In genomic region chr2:61144697-61145268, GRCh38 we compare ENCODE assay signal across 1 cellular context.
TF ChIP-seq lines count a peak whose summit lies in the region.

No MANE protein-coding gene starts in this region.

TF ChIP-seq in HepG2, 621 proteins besides CTCF, POLR2A, EP300 and RAD21 (continued from another document and continues in another):
- 0 out of 2 replicates have a peak, but pooled peaks have one; percentile 58 for TF ChIP-seq ZNF275 (CRISPR knock-in tag; IDR thresholded peaks at IDR 0.05; ENCODE audit: borderline replicate concordance)
- no peak for TF ChIP-seq TCF7 (IDR thresholded peaks at IDR 0.05; ENCODE audit: low read depth)
- TF ChIP-seq KLF11 (CRISPR knock-in tag; IDR thresholded peaks at IDR 0.05): peak; percentile 48; the same call in 1 of the 2 replicates
- no peak for TF ChIP-seq ZNF569 (CRISPR knock-in tag; IDR thresholded peaks at IDR 0.05; ENCODE audit: borderline replicate concordance)
- TF ChIP-seq NCOA1 (CRISPR knock-in tag; IDR thresholded peaks at IDR 0.05): no peak
- TF ChIP-seq YEATS4 (CRISPR knock-in tag; IDR thresholded peaks at IDR 0.05; ENCODE audit: borderline replicate concordance): peak; percentile 74
- TF ChIP-seq MXD3 (CRISPR knock-in tag; IDR thresholded peaks at IDR 0.05): no peak
- TF ChIP-seq THAP8 (CRISPR knock-in tag; IDR thresholded peaks at IDR 0.05; ENCODE audit: borderline replicate concordance): no peak
- peak; percentile 62; the same call in 1 of the 2 replicates for TF ChIP-seq ZNF331 (CRISPR knock-in tag; IDR thresholded peaks at IDR 0.05)
- 0 out of 2 replicates have a peak, but pooled peaks have one; percentile 40 for TF ChIP-seq ARHGAP35 (CRISPR knock-in tag; IDR thresholded peaks at IDR 0.05; ENCODE audit: borderline replicate concordance)
- TF ChIP-seq ZNF670 (CRISPR knock-in tag; IDR thresholded peaks at IDR 0.05; ENCODE audit: borderline replicate concordance): peak; percentile 38; the same call in 1 of the 2 replicates
- TF ChIP-seq ZNF605 (CRISPR knock-in tag; IDR thresholded peaks at IDR 0.05): peak; percentile 15; the same call in 1 of the 2 replicates
- TF ChIP-seq ZNF777 (CRISPR knock-in tag; IDR thresholded peaks at IDR 0.05): peak; percentile 75
- peak; percentile 32; the same call in 1 of the 2 replicates for TF ChIP-seq ZNF784 (CRISPR knock-in tag; IDR thresholded peaks at IDR 0.05; ENCODE audit: borderline replicate concordance)
- peak; percentile 54 for TF ChIP-seq NCOA2 (CRISPR knock-in tag; IDR thresholded peaks at IDR 0.05)
- TF ChIP-seq MYC (CRISPR knock-in tag; IDR thresholded peaks at IDR 0.05; ENCODE audit: borderline replicate concordance): peak; percentile 60; the same call in 1 of the 2 replicates
- TF ChIP-seq RCOR2 (CRISPR knock-in tag; IDR thresholded peaks at IDR 0.05): peak; percentile 50; the same call in 1 of the 2 replicates
- TF ChIP-seq RFX5 (IDR thresholded peaks at IDR 0.05; ENCODE audit: low read depth, low read length): no peak
- 0 out of 2 replicates have a peak, but pooled peaks have one; percentile 25 for TF ChIP-seq RFX3 (CRISPR knock-in tag; IDR thresholded peaks at IDR 0.05)
- TF ChIP-seq TMF1 (CRISPR knock-in tag; IDR thresholded peaks at IDR 0.05; ENCODE audit: low read depth): no peak
- TF ChIP-seq TARDBP (CRISPR knock-in tag; IDR thresholded peaks at IDR 0.05): peak; percentile 58; the same call in 1 of the 2 replicates
- TF ChIP-seq SMAD3 (CRISPR knock-in tag; IDR thresholded peaks at IDR 0.05): peak; percentile 68; the same call in 1 of the 2 replicates
- peak; percentile 17; the same call in 1 of the 2 replicates for TF ChIP-seq THAP9 (CRISPR knock-in tag; IDR thresholded peaks at IDR 0.05; ENCODE audit: borderline replicate concordance)
- TF ChIP-seq NRL (CRISPR knock-in tag; IDR thresholded peaks at IDR 0.05; ENCODE audit: borderline replicate concordance): 0 out of 2 replicates have a peak, but pooled peaks have one; percentile 55
- TF ChIP-seq FOXA1 (IDR thresholded peaks at IDR 0.05): no peak
- TF ChIP-seq FOXA1 (CRISPR knock-in tag; IDR thresholded peaks at IDR 0.05): peak; percentile 43; the same call in 1 of the 2 replicates
- no peak for TF ChIP-seq BATF2 (CRISPR knock-in tag; IDR thresholded peaks at IDR 0.05)
- TF ChIP-seq YEATS2 (CRISPR knock-in tag; IDR thresholded peaks at IDR 0.05; ENCODE audit: borderline replicate concordance): peak; percentile 73; the same call in 1 of the 2 replicates
- peak; percentile 88 for TF ChIP-seq KAT8 (CRISPR knock-in tag; IDR thresholded peaks at IDR 0.05)
- TF ChIP-seq ZBTB38 (CRISPR knock-in tag; IDR thresholded peaks at IDR 0.05): 0 out of 2 replicates have a peak, but pooled peaks have one; percentile 44
- TF ChIP-seq ZFP41 (CRISPR knock-in tag; IDR thresholded peaks at IDR 0.05; ENCODE audit: borderline replicate concordance): no peak; the same call in 1 of the 2 replicates
- TF ChIP-seq TAF1 (CRISPR knock-in tag; IDR thresholded peaks at IDR 0.05): peak; percentile 78
- TF ChIP-seq PHF20 (CRISPR knock-in tag; IDR thresholded peaks at IDR 0.05): peak; percentile 76
- no peak for TF ChIP-seq ZNF737 (CRISPR knock-in tag; IDR thresholded peaks at IDR 0.05; ENCODE audit: borderline replicate concordance)
- TF ChIP-seq THRA (CRISPR knock-in tag; IDR thresholded peaks at IDR 0.05; ENCODE audit: borderline replicate concordance): peak; percentile 16; the same call in 1 of the 2 replicates
- no peak for TF ChIP-seq ZNF318 (CRISPR knock-in tag; IDR thresholded peaks at IDR 0.05)
- TF ChIP-seq ZNF432 (CRISPR knock-in tag; IDR thresholded peaks at IDR 0.05; ENCODE audit: borderline replicate concordance): no peak
- TF ChIP-seq IKZF4 (CRISPR knock-in tag; IDR thresholded peaks at IDR 0.05; ENCODE audit: borderline replicate concordance, low read depth, not compliant biosample characterization): peak; percentile 15
- no peak for TF ChIP-seq ETS1 (CRISPR knock-in tag; IDR thresholded peaks at IDR 0.05)
